In genomic region chr13:80338781-80339577, GRCh38 we compare ENCODE assay signal across 2 cellular contexts.
A peak's percentile ranks its signal among the peaks of the same experiment; 100 is the strongest.
TF ChIP-seq lines count a peak whose summit lies in the region.

No MANE protein-coding gene starts in this region.

TF ChIP-seq in HEK293, 187 proteins besides CTCF, POLR2A, EP300 and RAD21 (continued from another document and continues in another):
- TF ChIP-seq, protein P1, sequence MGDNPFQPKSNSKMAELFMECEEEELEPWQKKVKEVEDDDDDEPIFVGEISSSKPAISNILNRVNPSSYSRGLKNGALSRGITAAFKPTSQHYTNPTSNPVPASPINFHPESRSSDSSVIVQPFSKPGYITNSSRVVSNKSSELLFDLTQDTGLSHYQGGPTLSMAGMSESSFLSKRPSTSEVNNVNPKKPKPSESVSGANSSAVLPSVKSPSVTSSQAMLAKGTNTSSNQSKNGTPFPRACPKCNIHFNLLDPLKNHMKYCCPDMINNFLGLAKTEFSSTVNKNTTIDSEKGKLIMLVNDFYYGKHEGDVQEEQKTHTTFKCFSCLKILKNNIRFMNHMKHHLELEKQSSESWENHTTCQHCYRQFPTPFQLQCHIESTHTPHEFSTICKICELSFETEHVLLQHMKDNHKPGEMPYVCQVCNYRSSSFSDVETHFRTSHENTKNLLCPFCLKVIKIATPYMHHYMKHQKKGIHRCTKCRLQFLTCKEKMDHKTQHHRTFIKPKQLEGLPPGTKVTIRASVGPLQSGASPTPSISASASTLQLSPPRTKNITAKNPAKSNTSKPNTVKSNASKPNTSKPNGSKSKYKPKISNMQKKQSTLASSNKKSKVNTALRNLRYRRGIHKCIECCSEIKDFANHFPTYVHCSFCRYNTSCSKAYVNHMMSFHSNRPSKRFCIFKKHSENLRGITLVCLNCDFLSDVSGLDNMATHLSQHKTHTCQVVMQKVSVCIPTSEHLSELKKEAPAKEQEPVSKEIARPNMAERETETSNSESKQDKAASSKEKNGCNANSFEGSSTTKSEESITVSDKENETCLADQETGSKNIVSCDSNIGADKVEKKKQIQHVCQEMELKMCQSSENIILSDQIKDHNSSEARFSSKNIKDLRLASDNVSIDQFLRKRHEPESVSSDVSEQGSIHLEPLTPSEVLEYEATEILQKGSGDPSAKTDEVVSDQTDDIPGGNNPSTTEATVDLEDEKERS (tag by site-specific recombination; IDR thresholded peaks at IDR 0.05), result no peak
- TF ChIP-seq ZNF488 (tag by site-specific recombination; IDR thresholded peaks at IDR 0.05) (no peak), ZBTB17 (tag by site-specific recombination; IDR thresholded peaks at IDR 0.05) (peak; percentile 75), ZBTB10 (tag by site-specific recombination; IDR thresholded peaks at IDR 0.05) (peak; percentile 51; the same call in 1 of the 2 replicates), ATF2 (tag by site-specific recombination; IDR thresholded peaks at IDR 0.05; ENCODE audit: low read depth) (no peak), ZNF664 (tag by site-specific recombination; IDR thresholded peaks at IDR 0.05) (no peak), ZNF24 (tag by site-specific recombination; IDR thresholded peaks at IDR 0.05) (no peak), ZNF184 (tag by site-specific recombination; IDR thresholded peaks at IDR 0.05) (no peak)
- TF ChIP-seq, protein P2, sequence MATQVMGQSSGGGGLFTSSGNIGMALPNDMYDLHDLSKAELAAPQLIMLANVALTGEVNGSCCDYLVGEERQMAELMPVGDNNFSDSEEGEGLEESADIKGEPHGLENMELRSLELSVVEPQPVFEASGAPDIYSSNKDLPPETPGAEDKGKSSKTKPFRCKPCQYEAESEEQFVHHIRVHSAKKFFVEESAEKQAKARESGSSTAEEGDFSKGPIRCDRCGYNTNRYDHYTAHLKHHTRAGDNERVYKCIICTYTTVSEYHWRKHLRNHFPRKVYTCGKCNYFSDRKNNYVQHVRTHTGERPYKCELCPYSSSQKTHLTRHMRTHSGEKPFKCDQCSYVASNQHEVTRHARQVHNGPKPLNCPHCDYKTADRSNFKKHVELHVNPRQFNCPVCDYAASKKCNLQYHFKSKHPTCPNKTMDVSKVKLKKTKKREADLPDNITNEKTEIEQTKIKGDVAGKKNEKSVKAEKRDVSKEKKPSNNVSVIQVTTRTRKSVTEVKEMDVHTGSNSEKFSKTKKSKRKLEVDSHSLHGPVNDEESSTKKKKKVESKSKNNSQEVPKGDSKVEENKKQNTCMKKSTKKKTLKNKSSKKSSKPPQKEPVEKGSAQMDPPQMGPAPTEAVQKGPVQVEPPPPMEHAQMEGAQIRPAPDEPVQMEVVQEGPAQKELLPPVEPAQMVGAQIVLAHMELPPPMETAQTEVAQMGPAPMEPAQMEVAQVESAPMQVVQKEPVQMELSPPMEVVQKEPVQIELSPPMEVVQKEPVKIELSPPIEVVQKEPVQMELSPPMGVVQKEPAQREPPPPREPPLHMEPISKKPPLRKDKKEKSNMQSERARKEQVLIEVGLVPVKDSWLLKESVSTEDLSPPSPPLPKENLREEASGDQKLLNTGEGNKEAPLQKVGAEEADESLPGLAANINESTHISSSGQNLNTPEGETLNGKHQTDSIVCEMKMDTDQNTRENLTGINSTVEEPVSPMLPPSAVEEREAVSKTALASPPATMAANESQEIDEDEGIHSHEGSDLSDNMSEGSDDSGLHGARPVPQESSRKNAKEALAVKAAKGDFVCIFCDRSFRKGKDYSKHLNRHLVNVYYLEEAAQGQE (tag by site-specific recombination; IDR thresholded peaks at IDR 0.05), result peak; percentile 63

TF ChIP-seq in HepG2, 621 proteins besides CTCF, POLR2A, EP300 and RAD21 (continued from another document and continues in another):
- TF ChIP-seq, protein P3, sequence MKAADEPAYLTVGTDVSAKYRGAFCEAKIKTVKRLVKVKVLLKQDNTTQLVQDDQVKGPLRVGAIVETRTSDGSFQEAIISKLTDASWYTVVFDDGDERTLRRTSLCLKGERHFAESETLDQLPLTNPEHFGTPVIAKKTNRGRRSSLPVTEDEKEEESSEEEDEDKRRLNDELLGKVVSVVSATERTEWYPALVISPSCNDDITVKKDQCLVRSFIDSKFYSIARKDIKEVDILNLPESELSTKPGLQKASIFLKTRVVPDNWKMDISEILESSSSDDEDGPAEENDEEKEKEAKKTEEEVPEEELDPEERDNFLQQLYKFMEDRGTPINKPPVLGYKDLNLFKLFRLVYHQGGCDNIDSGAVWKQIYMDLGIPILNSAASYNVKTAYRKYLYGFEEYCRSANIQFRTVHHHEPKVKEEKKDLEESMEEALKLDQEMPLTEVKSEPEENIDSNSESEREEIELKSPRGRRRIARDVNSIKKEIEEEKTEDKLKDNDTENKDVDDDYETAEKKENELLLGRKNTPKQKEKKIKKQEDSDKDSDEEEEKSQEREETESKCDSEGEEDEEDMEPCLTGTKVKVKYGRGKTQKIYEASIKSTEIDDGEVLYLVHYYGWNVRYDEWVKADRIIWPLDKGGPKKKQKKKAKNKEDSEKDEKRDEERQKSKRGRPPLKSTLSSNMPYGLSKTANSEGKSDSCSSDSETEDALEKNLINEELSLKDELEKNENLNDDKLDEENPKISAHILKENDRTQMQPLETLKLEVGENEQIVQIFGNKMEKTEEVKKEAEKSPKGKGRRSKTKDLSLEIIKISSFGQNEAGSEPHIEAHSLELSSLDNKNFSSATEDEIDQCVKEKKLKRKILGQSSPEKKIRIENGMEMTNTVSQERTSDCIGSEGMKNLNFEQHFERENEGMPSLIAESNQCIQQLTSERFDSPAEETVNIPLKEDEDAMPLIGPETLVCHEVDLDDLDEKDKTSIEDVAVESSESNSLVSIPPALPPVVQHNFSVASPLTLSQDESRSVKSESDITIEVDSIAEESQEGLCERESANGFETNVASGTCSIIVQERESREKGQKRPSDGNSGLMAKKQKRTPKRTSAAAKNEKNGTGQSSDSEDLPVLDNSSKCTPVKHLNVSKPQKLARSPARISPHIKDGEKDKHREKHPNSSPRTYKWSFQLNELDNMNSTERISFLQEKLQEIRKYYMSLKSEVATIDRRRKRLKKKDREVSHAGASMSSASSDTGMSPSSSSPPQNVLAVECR (CRISPR knock-in tag; IDR thresholded peaks at IDR 0.05; ENCODE audit: borderline replicate concordance), result peak; percentile 62; the same call in 1 of the 2 replicates
- TF ChIP-seq, protein P4, sequence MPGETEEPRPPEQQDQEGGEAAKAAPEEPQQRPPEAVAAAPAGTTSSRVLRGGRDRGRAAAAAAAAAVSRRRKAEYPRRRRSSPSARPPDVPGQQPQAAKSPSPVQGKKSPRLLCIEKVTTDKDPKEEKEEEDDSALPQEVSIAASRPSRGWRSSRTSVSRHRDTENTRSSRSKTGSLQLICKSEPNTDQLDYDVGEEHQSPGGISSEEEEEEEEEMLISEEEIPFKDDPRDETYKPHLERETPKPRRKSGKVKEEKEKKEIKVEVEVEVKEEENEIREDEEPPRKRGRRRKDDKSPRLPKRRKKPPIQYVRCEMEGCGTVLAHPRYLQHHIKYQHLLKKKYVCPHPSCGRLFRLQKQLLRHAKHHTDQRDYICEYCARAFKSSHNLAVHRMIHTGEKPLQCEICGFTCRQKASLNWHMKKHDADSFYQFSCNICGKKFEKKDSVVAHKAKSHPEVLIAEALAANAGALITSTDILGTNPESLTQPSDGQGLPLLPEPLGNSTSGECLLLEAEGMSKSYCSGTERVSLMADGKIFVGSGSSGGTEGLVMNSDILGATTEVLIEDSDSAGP (CRISPR knock-in tag; IDR thresholded peaks at IDR 0.05; ENCODE audit: borderline replicate concordance), result peak; percentile 52
- TF ChIP-seq TSC22D2 (CRISPR knock-in tag; IDR thresholded peaks at IDR 0.05; ENCODE audit: borderline replicate concordance), result no peak
- 0 out of 2 replicates have a peak, but pooled peaks have one; percentile 23 for TF ChIP-seq KDM3A (CRISPR knock-in tag; IDR thresholded peaks at IDR 0.05; ENCODE audit: low read depth)
- no peak for TF ChIP-seq MYNN (CRISPR knock-in tag; IDR thresholded peaks at IDR 0.05; ENCODE audit: low read depth)
- peak; percentile 59 for TF ChIP-seq SAP130 (CRISPR knock-in tag; IDR thresholded peaks at IDR 0.05; ENCODE audit: low read depth)
- peak; percentile 49 for TF ChIP-seq HNRNPLL (IDR thresholded peaks at IDR 0.05; ENCODE audit: low read depth, low read length, poor library complexity, severe bottlenecking)
- 0 out of 2 replicates have a peak, but pooled peaks have one; percentile 16 for TF ChIP-seq ZNF281 (CRISPR knock-in tag; IDR thresholded peaks at IDR 0.05; ENCODE audit: borderline replicate concordance)
- TF ChIP-seq HNF1A (IDR thresholded peaks at IDR 0.05; ENCODE audit: low read depth), result no peak
- no peak for TF ChIP-seq HNF1A (CRISPR knock-in tag; IDR thresholded peaks at IDR 0.05; ENCODE audit: borderline replicate concordance)
- peak; percentile 39; the same call in 1 of the 2 replicates for TF ChIP-seq TBX2 (CRISPR knock-in tag; IDR thresholded peaks at IDR 0.05; ENCODE audit: borderline replicate concordance)
- TF ChIP-seq ZNF788 (CRISPR knock-in tag; IDR thresholded peaks at IDR 0.05; ENCODE audit: borderline replicate concordance), result peak; percentile 49; the same call in 1 of the 2 replicates
- TF ChIP-seq GABPB1 (CRISPR knock-in tag; IDR thresholded peaks at IDR 0.05), result peak; percentile 52; the same call in 1 of the 2 replicates
- 0 out of 2 replicates have a peak, but pooled peaks have one; percentile 35 for TF ChIP-seq TARDBP (CRISPR knock-in tag; IDR thresholded peaks at IDR 0.05)
- TF ChIP-seq ZNF737 (CRISPR knock-in tag; IDR thresholded peaks at IDR 0.05; ENCODE audit: borderline replicate concordance), result no peak
- TF ChIP-seq, protein P5, sequence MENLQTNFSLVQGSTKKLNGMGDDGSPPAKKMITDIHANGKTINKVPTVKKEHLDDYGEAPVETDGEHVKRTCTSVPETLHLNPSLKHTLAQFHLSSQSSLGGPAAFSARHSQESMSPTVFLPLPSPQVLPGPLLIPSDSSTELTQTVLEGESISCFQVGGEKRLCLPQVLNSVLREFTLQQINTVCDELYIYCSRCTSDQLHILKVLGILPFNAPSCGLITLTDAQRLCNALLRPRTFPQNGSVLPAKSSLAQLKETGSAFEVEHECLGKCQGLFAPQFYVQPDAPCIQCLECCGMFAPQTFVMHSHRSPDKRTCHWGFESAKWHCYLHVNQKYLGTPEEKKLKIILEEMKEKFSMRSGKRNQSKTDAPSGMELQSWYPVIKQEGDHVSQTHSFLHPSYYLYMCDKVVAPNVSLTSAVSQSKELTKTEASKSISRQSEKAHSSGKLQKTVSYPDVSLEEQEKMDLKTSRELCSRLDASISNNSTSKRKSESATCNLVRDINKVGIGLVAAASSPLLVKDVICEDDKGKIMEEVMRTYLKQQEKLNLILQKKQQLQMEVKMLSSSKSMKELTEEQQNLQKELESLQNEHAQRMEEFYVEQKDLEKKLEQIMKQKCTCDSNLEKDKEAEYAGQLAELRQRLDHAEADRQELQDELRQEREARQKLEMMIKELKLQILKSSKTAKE (CRISPR knock-in tag; IDR thresholded peaks at IDR 0.05; ENCODE audit: borderline replicate concordance), result peak; percentile 41; the same call in 1 of the 2 replicates
- peak; percentile 37; the same call in 1 of the 2 replicates for TF ChIP-seq KDM5B (CRISPR knock-in tag; IDR thresholded peaks at IDR 0.05; ENCODE audit: borderline replicate concordance)
- TF ChIP-seq REPIN1 (CRISPR knock-in tag; IDR thresholded peaks at IDR 0.05; ENCODE audit: borderline replicate concordance, low read depth), result 0 out of 2 replicates have a peak, but pooled peaks have one; percentile 41
- TF ChIP-seq ZFX (CRISPR knock-in tag; IDR thresholded peaks at IDR 0.05; ENCODE audit: low read depth), result 0 out of 2 replicates have a peak, but pooled peaks have one; percentile 15
- no peak for TF ChIP-seq ELF4 (CRISPR knock-in tag; IDR thresholded peaks at IDR 0.05; ENCODE audit: borderline replicate concordance)
